Comparison of ENCODE assay signal across 25 cellular contexts in genomic region chr14:102493096-102493495, GRCh38. TPM values are rescaled to one million over a fixed set of nuclear protein-coding genes. Genes with fewer than 3 reads are reported as not detected.
DNase-seq lines count a peak whose midpoint lies in the region; ATAC-seq and TF ChIP-seq lines count a peak whose summit lies in the region.
"Had no signal": no experiment of that assay in that cellular context is flagged by ENCODE, and none has a peak within 500 bp of the region (broad histone marks: within the 10 kb centered on the region; RNA-seq: fewer than 3 reads in every experiment).

No MANE protein-coding gene starts in this region.

- BruUV-seq in MCF 10A (replicated peaks; lab: Mats Ljungman, UMichigan): no TSS peak

- H3K9me3 Mint-ChIP-seq in MCF 10A (ENCODE audit: unreplicated experiment): no peaks in the 10 kb centered on the region
- H3K9me3 Mint-ChIP-seq: CD4-positive, alpha-beta T cell; GM23338 had no signal

- H3K27me3 ChIP-seq in breast epithelium (no peaks in the 10 kb centered on the region), spleen (replicated peaks in 1 of 7) (no peaks in the 10 kb centered on the region), transverse colon (no peaks in the 10 kb centered on the region)
- H3K27me3 ChIP-seq: BLaER1 had no signal

- H3K4me3 ChIP-seq in breast epithelium: no peak overlapping the region
- H3K4me3 ChIP-seq in mucosa of descending colon: no peak overlapping the region
- H3K4me3 ChIP-seq in spleen: no peak overlapping the region
- H3K4me3 ChIP-seq in transverse colon: no peak overlapping the region
- H3K4me3 ChIP-seq: BLaER1, GM23338, HAP-1 had no signal

- peaks cover under 1% of the 10 kb centered on the region for H3K36me3 Mint-ChIP-seq in MCF 10A (ENCODE audit: insufficient read depth, unreplicated experiment)

- 88 to 93% (median 90%) methylated on average over 15 of the region's 15 CpGs for WGBS in spleen, 5 donors
- 80 to 88% methylated on average over 1 to 8 of the region's 15 CpGs for WGBS in transverse colon (ENCODE audit: low coverage in 1 of 2), 2 donors

- in situ Hi-C loops in transverse colon (cut with MboI; ENCODE audit: low pct_ligation_motif_present in 1 of 4, low pct_unique_long_range_greater_than_20kb in 1 of 4, low sequenced_read_pairs in 3 of 4): no loop called here

- no peak for DNase-seq in MCF 10A (ENCODE audit: unreplicated experiment)
- DNase-seq in breast epithelium (ENCODE audit: low spot score in 2 of 2): no peak
- peak; percentile 37 for DNase-seq in ecto neural progenitor cell (ENCODE audit: low spot score)
- DNase-seq in mucosa of descending colon: peak in 2 of 3 donors; percentile 17 to 29
- DNase-seq in spleen: peak; percentile 37
- no peak for DNase-seq in transverse colon
- DNase-seq in left colon: no peak
- no peak for DNase-seq in T-helper 1 cell
- DNase-seq: ACHN; CD4-positive, alpha-beta T cell; COR-L47; DMS 273 treated with DMSO at 0.1 percent for 48 hours; KG1; NCI-H1105; NCI-H146; NCI-H2029 treated with DMSO at 0.1 percent for 48 hours; NCI-H345; NCI-H524; NCI-H774; NK-92 treated with Interleukin-12 subunit alpha and Interleukin-12 subunit beta, amount 100 ng/mL, for 24 hours had no signal

- H3K4me1 Mint-ChIP-seq in MCF 10A (ENCODE audit: insufficient read depth, unreplicated experiment): peaks cover 7% of the 10 kb centered on the region
- H3K4me1 Mint-ChIP-seq: GM23338 had no signal

- H3K27me3 Mint-ChIP-seq in MCF 10A (ENCODE audit: insufficient read depth, unreplicated experiment): no peaks in the 10 kb centered on the region
- H3K27me3 Mint-ChIP-seq: CD4-positive, alpha-beta T cell had no signal

- no peak overlapping the region for H3K27ac ChIP-seq in breast epithelium
- H3K27ac ChIP-seq in spleen: no peak overlapping the region
- H3K27ac ChIP-seq in transverse colon: no peak overlapping the region
- H3K27ac ChIP-seq: 22Rv1, BLaER1, HL-60 had no signal

- H3K9me3 ChIP-seq in breast epithelium: no peaks in the 10 kb centered on the region
- H3K9me3 ChIP-seq in mucosa of descending colon: no peaks in the 10 kb centered on the region
- H3K9me3 ChIP-seq in spleen: no peaks in the 10 kb centered on the region
- no peaks in the 10 kb centered on the region for H3K9me3 ChIP-seq in transverse colon
- H3K9me3 ChIP-seq: BLaER1, HAP-1 had no signal

- peak overlapping the region; percentile 42 for H3K27ac Mint-ChIP-seq in MCF 10A (ENCODE audit: low read depth, unreplicated experiment)
- H3K27ac Mint-ChIP-seq: CD4-positive, alpha-beta T cell; GM23338 had no signal

- H3K4me1 ChIP-seq in breast epithelium: no peaks in the 10 kb centered on the region
- H3K4me1 ChIP-seq in mucosa of descending colon (ENCODE audit: low read depth): no peaks in the 10 kb centered on the region
- no peaks in the 10 kb centered on the region for H3K4me1 ChIP-seq in spleen
- H3K4me1 ChIP-seq in transverse colon: no peaks in the 10 kb centered on the region
- H3K4me1 ChIP-seq: BLaER1, HAP-1 had no signal

- ATAC-seq in mucosa of descending colon (no peak), left colon (no peak)
- ATAC-seq: GM23338 had no signal

- TF ChIP-seq CTCF in MCF 10A (IDR thresholded peaks at IDR 0.05; ENCODE audit: unreplicated experiment) (no peak), breast epithelium (IDR thresholded peaks at IDR 0.05) (no peak), mucosa of descending colon (IDR thresholded peaks at IDR 0.05) (no peak), spleen (IDR thresholded peaks at IDR 0.05 in 8 of 11, conservative IDR thresholded peaks at IDR 0.05 in 3 of 11) (no peak), transverse colon (IDR thresholded peaks at IDR 0.05) (no peak)

- TF ChIP-seq POLR2A in breast epithelium (IDR thresholded peaks at IDR 0.05) (no peak), spleen (IDR thresholded peaks at IDR 0.05) (no peak), transverse colon (IDR thresholded peaks at IDR 0.05) (no peak)

- TF ChIP-seq EP300 in transverse colon (IDR thresholded peaks at IDR 0.05; ENCODE audit: low read depth): no peak

- POLR2A ChIA-PET in MCF 10A (lab: Yijun Ruan, JAX): no interaction called here

- H3K36me3 ChIP-seq in breast epithelium: no peaks in the 10 kb centered on the region
- no peaks in the 10 kb centered on the region for H3K36me3 ChIP-seq in mucosa of descending colon (ENCODE audit: low read depth)
- H3K36me3 ChIP-seq in spleen: peaks cover 0 to 75% (median 10%) of the 10 kb centered on the region in 6 donors
- H3K36me3 ChIP-seq in transverse colon: no peaks in the 10 kb centered on the region
- H3K36me3 ChIP-seq: HAP-1 had no signal

- CTCF ChIA-PET in MCF 10A (lab: Yijun Ruan, JAX): interaction anchor here (0.6 kb wide), 1 partner anchor 25 kb away, joined by 3 read pairs; no protein-coding TSS in a partner anchor

- intact Hi-C loops in MCF 10A (cut with micrococcal nuclease): no loop called here
- intact Hi-C loops in breast epithelium (cut with DNase I; ENCODE audit: low total_unique reads): no loop called here
- intact Hi-C loops in mucosa of descending colon (cut with DNase I, micrococcal nuclease): no loop called here
- intact Hi-C loops in spleen (cut with DNase I; ENCODE audit: low total_unique reads): no loop called here
- intact Hi-C loops in transverse colon (cut with DNase I; ENCODE audit: low total_unique reads): no loop called here
- intact Hi-C loops in left colon (cut with DNase I, micrococcal nuclease): no loop called here

- H3K4me3 Mint-ChIP-seq in MCF 10A (ENCODE audit: unreplicated experiment): no peak overlapping the region
- H3K4me3 Mint-ChIP-seq: CD4-positive, alpha-beta T cell; GM23338 had no signal

RNA-seq across cellular contexts. Expression of gene ANKRD9, which starts 16.5 kb away (rescaled TPM):
- 8.4 and 10.2 TPM in 2 replicates for total RNA-seq in MCF 10A (2022)
- total RNA-seq in breast epithelium: 10 to 100 TPM; 10.4 to 24.9 (median 22.8) TPM
- 100 to 1,000 TPM in 1 of 3 donors, 10 to 100 TPM in 2; 75.6 to 100 (median 84.7) TPM for total RNA-seq in mucosa of descending colon
- total RNA-seq in spleen: 10 to 100 TPM in 6 of 7 donors, 1 to 10 TPM in 1; 8.6 to 24.0 (median 15.7) TPM
- 1 to 10 TPM; 2.2 to 4.9 (median 2.3) TPM for polyA plus RNA-seq in spleen
- 100 to 1,000 TPM; 171 to 504 (median 319) TPM for total RNA-seq in transverse colon
- 100 to 1,000 TPM; 105 to 117 TPM for total RNA-seq in left colon

Comparison
In these comparisons a context has a peak if more than half of its experiments do, and no peak if none do; other contexts are left out.
1. DNase-seq: peak in ecto neural progenitor cell (single experiment), mucosa of descending colon (2 of 3) and spleen (single experiment); none in MCF 10A (single experiment), breast epithelium (0 of 2), transverse colon (single experiment), left colon (0 of 2) and T-helper 1 cell (0 of 5).